ENCODE assay signal across 26 cellular contexts in genomic region chr15:89030311-89030710, GRCh38. TPM values are rescaled to one million over a fixed set of nuclear protein-coding genes. Genes with fewer than 3 reads are reported as not detected.
DNase-seq lines count a peak whose midpoint lies in the region; ATAC-seq, FAIRE-seq and TF ChIP-seq lines count a peak whose summit lies in the region.
"Had no signal": no experiment of that assay in that cellular context is flagged by ENCODE, and none has a peak within 500 bp of the region (broad histone marks: within the 10 kb centered on the region; RNA-seq: fewer than 3 reads in every experiment).

No MANE protein-coding gene starts in this region.

- peaks cover 4% of the 10 kb centered on the region for H3K4me1 Mint-ChIP-seq in T-helper 17 cell

- no peak overlapping the region for H3K27ac Mint-ChIP-seq in T-helper 17 cell
- H3K27ac Mint-ChIP-seq: CD4-positive, alpha-beta T cell had no signal

- intact Hi-C loops in upper lobe of right lung (cut with DNase I) = no loop called here

- H3K4me2 ChIP-seq in osteoblast (ENCODE audit: insufficient read depth, low read length) = no peak overlapping the region
- H3K4me2 ChIP-seq: BLaER1 treated with 17β-estradiol and CSF1 and Interleukin-3, amounts not matched to agents 10 nM and 100 nM; SK-N-SH had no signal

- H3K9me3 ChIP-seq in osteoblast (ENCODE audit: low read depth, low read length) (no peaks in the 10 kb centered on the region), upper lobe of right lung (no peaks in the 10 kb centered on the region), T-helper 17 cell (ENCODE audit: control insufficient read depth, low read length, poor library complexity, severe bottlenecking) (no peaks in the 10 kb centered on the region)
- H3K9me3 ChIP-seq: Peyer's patch, SK-N-SH had no signal

- ATAC-seq in esophagus mucosa (peak; percentile 32), upper lobe of right lung (no peak), T-helper 17 cell (no peak)
- ATAC-seq: HCT116 had no signal

- H3K36me3 ChIP-seq in osteoblast (ENCODE audit: insufficient read depth, low read length) (no peaks in the 10 kb centered on the region), upper lobe of right lung (no peaks in the 10 kb centered on the region)
- H3K36me3 ChIP-seq: BLaER1 treated with 17β-estradiol and CSF1 and Interleukin-3, amounts not matched to agents 10 nM and 100 nM; Peyer's patch had no signal

- H3K4me3 Mint-ChIP-seq in T-helper 17 cell = no peak overlapping the region

- no peaks in the 10 kb centered on the region for H3K79me2 ChIP-seq in osteoblast (ENCODE audit: insufficient read depth, low read length)

- no peaks in the 10 kb centered on the region for H3K27me3 ChIP-seq in osteoblast (ENCODE audit: insufficient read depth, low read length)
- H3K27me3 ChIP-seq in upper lobe of right lung = no peaks in the 10 kb centered on the region
- H3K27me3 ChIP-seq: BLaER1 treated with 17β-estradiol and CSF1 and Interleukin-3, amounts not matched to agents 10 nM and 100 nM; Peyer's patch had no signal

- no peak for FAIRE-seq in RCC 7860 (lab: Jason Lieb, UNC)
- FAIRE-seq: A204.1, D721Med, GM12892 had no signal

- no peaks in the 10 kb centered on the region for H4K20me1 ChIP-seq in osteoblast (ENCODE audit: insufficient read depth, low read length)
- H4K20me1 ChIP-seq: BLaER1 treated with 17β-estradiol and CSF1 and Interleukin-3, amounts not matched to agents 10 nM and 100 nM had no signal

- peak; percentile 47 for DNase-seq in EH (ENCODE audit: low read depth)
- peak; percentile 30 for DNase-seq in NCI-H226
- DNase-seq in osteoblast (ENCODE audit: insufficient read length, low spot score, missing footprints) = no peak
- DNase-seq in NOMO-1 (lab: John Stamatoyannopoulos, UW; ENCODE audit: unreplicated experiment in 2 of 2) = no peak
- DNase-seq in upper lobe of right lung = no peak
- DNase-seq in T-helper 17 cell = no peak
- no peak for DNase-seq in RCC 7860 (ENCODE audit: low spot score)
- DNase-seq: AML-193; CD4-positive, alpha-beta T cell; DMS79; GF-D8; NCI-H1048; NCI-H1417; NCI-H1694; NCI-H2029 treated with DMSO at 0.1 percent for 48 hours; NCI-H526 treated with DMSO at 0.1 percent for 48 hours; Peyer's patch; SK-N-SH; SW 1271 had no signal

- H3K4me1 ChIP-seq in osteoblast (ENCODE audit: insufficient read depth, low read length) (peaks cover 4% of the 10 kb centered on the region), upper lobe of right lung (no peaks in the 10 kb centered on the region)
- H3K4me1 ChIP-seq: BLaER1 treated with 17β-estradiol and CSF1 and Interleukin-3, amounts not matched to agents 10 nM and 100 nM; Peyer's patch had no signal

- H3K27ac ChIP-seq in osteoblast (ENCODE audit: low read depth, low read length) (no peak overlapping the region), upper lobe of right lung (no peak overlapping the region)
- H3K27ac ChIP-seq: BLaER1 treated with 17β-estradiol and CSF1 and Interleukin-3, amounts not matched to agents 10 nM and 100 nM; HL-60; Peyer's patch had no signal

- no peak overlapping the region for H3K4me3 ChIP-seq in osteoblast (ENCODE audit: insufficient read depth, low read length)
- no peak overlapping the region for H3K4me3 ChIP-seq in upper lobe of right lung
- H3K4me3 ChIP-seq: BLaER1 treated with 17β-estradiol and CSF1 and Interleukin-3, amounts not matched to agents 10 nM and 100 nM; Peyer's patch had no signal

- H3K36me3 Mint-ChIP-seq in T-helper 17 cell (ENCODE audit: low read depth) = no peaks in the 10 kb centered on the region

- peak overlapping the region; percentile 13 for H2AFZ ChIP-seq in osteoblast (ENCODE audit: low read length)

- TF ChIP-seq CTCF in osteoblast (IDR thresholded peaks at IDR 0.05; ENCODE audit: extremely low read depth, low read depth, low read length) (no peak), upper lobe of right lung (IDR thresholded peaks at IDR 0.05) (no peak)

- H3K27me3 Mint-ChIP-seq in T-helper 17 cell = peaks cover 13% of the 10 kb centered on the region

RNA-seq across cellular contexts. Expression of gene ABHD2, which starts 57.9 kb away (rescaled TPM):
- total RNA-seq in esophagus mucosa (49.1 TPM), osteoblast (115 and 151 TPM in 2 replicates), upper lobe of right lung (182 TPM), T-helper 17 cell (10 to 100 TPM; 55.6 to 58.2 TPM)

Comparison
In these comparisons a context has a peak if more than half of its experiments do, and no peak if none do; other contexts are left out.
1. DNase-seq: peak in EH (single experiment) and NCI-H226 (single experiment); none in osteoblast (single experiment), NOMO-1 (0 of 2), upper lobe of right lung (single experiment), T-helper 17 cell (0 of 3) and RCC 7860 (single experiment).